ENCODE assay signal across 8 cellular contexts in the genomic region with DNA sequence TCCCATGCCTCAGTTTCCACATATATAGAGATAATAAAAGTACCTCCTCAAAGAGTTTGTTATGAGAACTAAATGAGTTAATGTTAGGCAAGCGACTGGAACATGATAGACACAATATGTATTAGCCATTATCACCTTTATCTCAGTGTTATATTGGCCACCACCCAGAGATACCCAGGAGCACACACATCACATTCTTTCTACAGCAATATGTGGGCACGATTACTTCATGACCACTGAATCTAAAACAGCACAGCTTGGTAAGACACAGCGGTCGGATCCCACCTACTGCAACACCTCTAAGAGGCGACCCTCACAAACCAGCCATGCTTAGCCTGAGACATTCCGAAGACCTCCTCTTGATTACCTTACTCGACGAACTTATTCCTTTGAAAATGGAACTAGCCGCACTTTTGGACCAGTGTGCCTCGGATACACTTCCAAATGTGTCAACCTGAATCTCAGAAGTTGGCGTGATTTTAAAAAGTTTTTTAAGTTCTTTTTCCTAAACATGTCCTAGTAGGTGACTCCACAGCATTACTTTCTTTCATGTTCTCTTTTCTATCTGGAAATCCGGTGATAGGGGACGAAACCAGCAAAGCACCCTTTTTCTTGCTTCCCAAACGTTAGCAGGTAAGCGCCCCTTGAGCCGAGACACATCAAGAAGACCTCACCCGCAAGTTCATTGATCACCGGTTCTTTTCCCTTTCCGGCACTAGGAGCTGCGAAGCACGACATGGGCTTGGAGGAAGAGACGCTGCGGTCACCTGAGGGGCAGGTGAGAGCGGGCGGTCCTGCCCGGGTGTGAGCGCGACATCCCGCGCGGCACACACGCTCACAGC. TPM values are rescaled to one million over a fixed set of nuclear protein-coding genes. Genes with fewer than 3 reads are reported as not detected.
DNase-seq lines count a peak whose midpoint lies in the region; ATAC-seq and TF ChIP-seq lines count a peak whose summit lies in the region.

No MANE protein-coding gene starts in this region.

- H3K4me1 ChIP-seq in mucosa of stomach (ENCODE audit: control insufficient read depth, insufficient read depth, low read length): peaks cover 48% of the 10 kb centered on the region

- H3K36me3 ChIP-seq in mucosa of stomach (ENCODE audit: control insufficient read depth, insufficient read depth, low read length): no peaks in the 10 kb centered on the region

- H3K36me3 Mint-ChIP-seq in activated T-cell treated with anti-CD3 and anti-CD28 coated beads, Interleukin-2, amount 50 U/mL, for 4 hours (ENCODE audit: insufficient read depth): peaks cover 10% of the 10 kb centered on the region

- no peaks in the 10 kb centered on the region for H3K9me3 Mint-ChIP-seq in activated T-cell treated with anti-CD3 and anti-CD28 coated beads, Interleukin-2, amount 50 U/mL, for 4 hours

- peak overlapping the region; percentile 79 for H3K9ac ChIP-seq in mucosa of stomach (ENCODE audit: low read length)

- no peak for TF ChIP-seq CTCF in coronary artery (IDR thresholded peaks at IDR 0.05)

- H3K4me3 ChIP-seq in coronary artery: peak overlapping the region; percentile 98
- peak overlapping the region; percentile 44 for H3K4me3 ChIP-seq in mucosa of stomach (ENCODE audit: low read length)

- H3K4me3 Mint-ChIP-seq in activated T-cell treated with anti-CD3 and anti-CD28 coated beads, Interleukin-2, amount 50 U/mL, for 4 hours: peak overlapping the region; percentile 93

- H3K27ac ChIP-seq in coronary artery: peak overlapping the region; percentile 88 to 96

- no peaks in the 10 kb centered on the region for H3K27me3 Mint-ChIP-seq in activated T-cell treated with anti-CD3 and anti-CD28 coated beads, Interleukin-2, amount 50 U/mL, for 4 hours (ENCODE audit: low read depth)

- ATAC-seq in activated T-cell treated with anti-CD3 and anti-CD28 coated beads, Interleukin-2, amount 50 U/mL, for 4 hours: no peak

- H3K4me1 Mint-ChIP-seq in activated T-cell treated with anti-CD3 and anti-CD28 coated beads, Interleukin-2, amount 50 U/mL, for 4 hours (ENCODE audit: low read depth): peaks cover 54% of the 10 kb centered on the region

- no peak for DNase-seq in activated T-cell treated with anti-CD3 and anti-CD28 coated beads, Interleukin-2, amount 50 U/mL, for 4 hours
- no peak for DNase-seq in activated T-cell treated with anti-CD3 and anti-CD28 coated beads, Interleukin-2, amount 50 U/mL, for 1 hour
- DNase-seq in NCI-H2029 treated with DMSO at 0.1 percent for 48 hours (lab: John Stamatoyannopoulos, UW) (peak; percentile 27), coronary artery (ENCODE audit: low spot score) (no peak), hippocampal formation (lab: John Stamatoyannopoulos, UW) (no peak), AG08396 (ENCODE audit: low spot score) (no peak), amniotic stem cell (lab: John Stamatoyannopoulos, UW) (no peak)

- no peaks in the 10 kb centered on the region for H3K9me3 ChIP-seq in mucosa of stomach (ENCODE audit: control insufficient read depth, low read length)

- H3K27me3 ChIP-seq in mucosa of stomach (ENCODE audit: control insufficient read depth, insufficient read depth, low read length): no peaks in the 10 kb centered on the region

RNA-seq across cellular contexts. Expression of gene GMDS, which starts 0.9 kb away (rescaled TPM):
- total RNA-seq in activated T-cell treated with anti-CD3 and anti-CD28 coated beads, Interleukin-2, amount 50 U/mL, for 4 hours: 10 to 100 TPM; 38.9 to 48.0 (median 43.9) TPM
